ENCODE assay signal across 32 cellular contexts in the genomic region with DNA sequence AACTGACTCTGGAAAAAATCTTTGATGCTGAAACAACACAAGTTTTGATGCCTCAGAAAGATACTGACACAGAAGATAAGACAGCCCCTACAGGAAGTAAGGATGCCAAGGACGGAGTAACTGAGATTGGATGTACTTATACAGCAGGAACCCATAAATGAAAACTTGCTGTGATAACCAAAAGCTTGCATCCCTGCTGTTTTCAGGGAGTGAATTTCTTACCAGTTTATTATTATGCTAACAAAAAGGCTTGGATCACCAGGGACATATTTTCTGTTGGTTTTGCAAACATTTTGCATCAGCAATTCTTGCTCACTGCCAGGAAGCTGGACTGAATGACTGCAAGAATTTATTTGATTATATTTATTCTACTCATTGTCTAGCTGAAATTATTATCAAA.
"Had no signal": no experiment of that assay in that cellular context is flagged by ENCODE, and none has a peak within 500 bp of the region (broad histone marks: within the 10 kb centered on the region; RNA-seq: fewer than 3 reads in every experiment).

No MANE protein-coding gene starts in this region.

- H3K9me3 Mint-ChIP-seq: activated T-helper 1 cell treated with anti-CD3 and anti-CD28 coated beads, Interleukin-12 subunit alpha, Interleukin-12 subunit beta, Interleukin-2, Interleukin-4 antibody, amounts not matched to agents 30 ng/mL and 10 ng/mL and 1 ng/mL, durations not matched to agents 14 hours and 24 hours and 36 hours had no signal

- H3K36me3 ChIP-seq: cardiac muscle cell, Peyer's patch, WERI-Rb-1 had no signal

- H3K4me1 ChIP-seq: Peyer's patch had no signal

- H3K4me1 Mint-ChIP-seq: central memory CD8-positive, alpha-beta T cell had no signal

- H3K4me3 ChIP-seq: cardiac muscle cell, Peyer's patch had no signal

- H3K4me3 Mint-ChIP-seq: activated CD8-positive, alpha-beta T cell treated with anti-CD3 and anti-CD28 coated beads, Interleukin-2, amount 10 ng/mL, durations not matched to agents 7 days and 5 days; activated naive CD4-positive, alpha-beta T cell treated with anti-CD3 and anti-CD28 coated beads for 36 hours; activated T-cell treated with anti-CD3 and anti-CD28 coated beads, Interleukin-2, amount 50 U/mL, for 24 hours; activated T-helper 1 cell treated with anti-CD3 and anti-CD28 coated beads, Interleukin-12 subunit alpha, Interleukin-12 subunit beta, Interleukin-2, Interleukin-4 antibody, amounts not matched to agents 30 ng/mL and 10 ng/mL and 1 ng/mL, durations not matched to agents 14 hours and 24 hours and 36 hours; central memory CD8-positive, alpha-beta T cell had no signal

- ATAC-seq: activated CD8-positive, alpha-beta T cell treated with anti-CD3 and anti-CD28 coated beads, Interleukin-2, amount 10 ng/mL, durations not matched to agents 7 days and 5 days; activated naive CD4-positive, alpha-beta T cell treated with anti-CD3 and anti-CD28 coated beads, Interleukin-2, amount 50 U/mL, for 72 hours; PC-3; Right ventricle myocardium inferior had no signal

- H3K27ac Mint-ChIP-seq: activated CD8-positive, alpha-beta T cell treated with anti-CD3 and anti-CD28 coated beads, Interleukin-2, amount 10 ng/mL, durations not matched to agents 7 days and 5 days; activated naive CD4-positive, alpha-beta T cell treated with anti-CD3 and anti-CD28 coated beads for 36 hours; activated naive CD4-positive, alpha-beta T cell treated with anti-CD3 and anti-CD28 coated beads, Interleukin-2, amount 50 U/mL, for 72 hours; activated T-cell treated with anti-CD3 and anti-CD28 coated beads, Interleukin-2, amount 50 U/mL, for 24 hours; activated T-helper 1 cell treated with anti-CD3 and anti-CD28 coated beads, Interleukin-12 subunit alpha, Interleukin-12 subunit beta, Interleukin-2, Interleukin-4 antibody, amounts not matched to agents 30 ng/mL and 10 ng/mL and 1 ng/mL, durations not matched to agents 14 hours and 24 hours and 36 hours had no signal

- H3K27ac ChIP-seq: brain microvascular endothelial cell, cardiac muscle cell, Peyer's patch, RWPE1, WERI-Rb-1 had no signal

- H3K27me3 Mint-ChIP-seq: activated T-cell treated with anti-CD3 and anti-CD28 coated beads, Interleukin-2, amount 50 U/mL, for 24 hours; central memory CD8-positive, alpha-beta T cell had no signal

- H3K27me3 ChIP-seq: brain microvascular endothelial cell, cardiac muscle cell, Peyer's patch had no signal

- H3K9me3 ChIP-seq: Peyer's patch had no signal

- DNase-seq: activated CD4-positive, alpha-beta T cell treated with anti-CD3 and anti-CD28 coated beads for 1 hour; activated CD4-positive, alpha-beta T cell treated with anti-CD3 and anti-CD28 coated beads for 48 hours; activated CD4-positive, CD25-positive, alpha-beta regulatory T cell; activated CD8-positive, alpha-beta T cell treated with anti-CD3 and anti-CD28 coated beads, Interleukin-2, amount 10 ng/mL, durations not matched to agents 7 days and 5 days; activated gamma-delta T cell treated with Interleukin-2 at 50 U/mL for 16 hours; activated naive CD4-positive, alpha-beta T cell treated with anti-CD3 and anti-CD28 coated beads for 36 hours; activated T-cell treated with anti-CD3 and anti-CD28 coated beads, Interleukin-2, amount 50 U/mL, for 24 hours; anterior cingulate cortex; brain microvascular endothelial cell; KG1; MM.1S; MV-4-11; NCI-H1092; NCI-H1436 treated with DMSO at 0.1 percent for 48 hours; NCI-H1694 treated with DMSO at 0.1 percent for 48 hours; NCI-H2029; NCI-H345; NCI-H524 treated with DMSO at 0.1 percent for 48 hours; PC-3; Peyer's patch; SIG-M5; SW 1271; T-helper 1 cell; T-helper 2 cell; T-helper 9 cell; WERI-Rb-1 had no signal

- H3K36me3 Mint-ChIP-seq: activated naive CD4-positive, alpha-beta T cell treated with anti-CD3 and anti-CD28 coated beads, Interleukin-2, amount 50 U/mL, for 72 hours had no signal
